8 cellular contexts compared by ENCODE assay signal in the genomic region with DNA sequence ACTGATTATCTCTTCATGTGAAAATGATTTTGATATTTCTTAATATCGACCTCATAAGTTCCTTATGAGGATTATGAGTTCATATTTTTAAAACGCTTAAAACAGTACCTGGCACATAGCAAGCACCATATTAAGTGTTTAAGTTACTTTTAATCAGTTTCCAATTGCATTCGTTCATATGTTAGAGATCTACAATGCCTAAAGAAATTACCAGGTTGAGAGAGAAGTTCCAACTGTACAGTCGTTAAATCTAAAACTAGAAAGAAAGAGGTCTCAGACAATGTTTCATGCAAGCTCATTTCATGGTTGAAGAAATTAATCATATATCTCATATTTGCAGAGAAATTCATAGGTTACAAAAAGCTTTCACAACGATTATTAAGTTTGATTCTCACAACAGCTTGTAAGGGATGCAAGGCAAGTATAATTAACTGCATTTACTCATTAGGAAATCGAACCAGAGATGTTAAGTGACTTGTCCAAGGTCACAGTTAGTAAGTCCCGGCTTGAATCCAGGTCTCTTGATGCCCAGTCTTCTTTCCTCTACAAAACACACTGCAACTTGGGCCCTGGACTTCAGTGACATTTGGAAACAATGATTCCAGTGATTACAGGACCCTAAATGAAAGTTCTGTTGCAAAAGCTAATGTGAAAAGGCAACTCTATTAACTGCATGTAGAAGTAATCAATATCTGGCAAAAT. TPM values are rescaled to one million over a fixed set of nuclear protein-coding genes. Genes with fewer than 3 reads are reported as not detected.
DNase-seq lines count a peak whose midpoint lies in the region; ATAC-seq and TF ChIP-seq lines count a peak whose summit lies in the region.

No MANE protein-coding gene starts in this region.

- peak overlapping the region; percentile 92 for H3K4me3 ChIP-seq in GM23248
- H3K4me3 ChIP-seq in SK-N-MC: peak overlapping the region; percentile 90
- peak overlapping the region; percentile 80 for H3K4me3 ChIP-seq in fibroblast of mammary gland (ENCODE audit: control insufficient read depth, low read depth, low read length)
- peak overlapping the region; percentile 94 for H3K4me3 ChIP-seq in skeletal muscle satellite cell (ENCODE audit: low read length)

- no peak for ATAC-seq in GM19463 (IDR thresholded peaks at IDR 0.05; ENCODE audit: unreplicated experiment)

- no peak for TF ChIP-seq CTCF in fibroblast of mammary gland (conservative IDR thresholded peaks at IDR 0.05; ENCODE audit: control insufficient read depth, insufficient read depth, low read depth, low read length)

- H3K27ac ChIP-seq in GM23248: no peak overlapping the region
- H3K27ac ChIP-seq in SK-N-MC: no peak overlapping the region

- no peaks in the 10 kb centered on the region; the same call in 1 of the 2 replicates for H3K27me3 ChIP-seq in GM23248 (replicated peaks; ENCODE audit: insufficient read depth)
- H3K27me3 ChIP-seq in skeletal muscle satellite cell (ENCODE audit: control insufficient read depth, insufficient read depth, low read length): no peaks in the 10 kb centered on the region

- H3F3A ChIP-seq in GM23248 (ENCODE audit: insufficient read depth): peaks cover 17% of the 10 kb centered on the region

- in situ Hi-C loops in GM23248 (cut with MboI): no loop called here

- 69 to 70% methylated on average over 7 of the region's 7 CpGs for WGBS in GM23248 (ENCODE audit: low coverage in 1 of 2, low lambda C conversion rate in 2 of 2, missing lambda C conversion rate in 2 of 2), 2 experiments

- H3K9me3 ChIP-seq in GM23248 (ENCODE audit: low read depth) (no peaks in the 10 kb centered on the region), SK-N-MC (ENCODE audit: low read depth, low read length) (no peaks in the 10 kb centered on the region), skeletal muscle satellite cell (replicated peaks; ENCODE audit: low read length) (no peaks in the 10 kb centered on the region)

- H3K4me1 ChIP-seq in GM23248 (ENCODE audit: insufficient read depth) (peaks cover 16% of the 10 kb centered on the region), skeletal muscle satellite cell (ENCODE audit: control insufficient read depth, insufficient read depth, low read length) (peaks cover 27% of the 10 kb centered on the region)

- H3K4me2 ChIP-seq in GM23248 (ENCODE audit: unreplicated experiment) (peak overlapping the region; percentile 86), skeletal muscle satellite cell (ENCODE audit: low read length) (peak overlapping the region; percentile 93)

- H3K36me3 ChIP-seq in GM23248 (ENCODE audit: low read depth) (no peaks in the 10 kb centered on the region), SK-N-MC (ENCODE audit: insufficient read depth, low read length) (no peaks in the 10 kb centered on the region), skeletal muscle satellite cell (ENCODE audit: insufficient read depth, low read length) (no peaks in the 10 kb centered on the region)

- DNase-seq in GM23248: no peak
- DNase-seq in SK-N-MC (ENCODE audit: low read depth, low spot score): no peak
- DNase-seq in fibroblast of mammary gland (ENCODE audit: low read depth): no peak
- DNase-seq in stimulated activated CD4-positive, alpha-beta T cell treated with anti-CD3 and anti-CD28 coated beads, Interleukin-15, amount 100 ng/mL, for 24 hours: no peak
- DNase-seq in AG20443 (ENCODE audit: low spot score): no peak
- DNase-seq in HUDEP-2 (lab: John Stamatoyannopoulos, UW; ENCODE audit: unreplicated experiment in 76 of 76): no peak

- no peaks in the 10 kb centered on the region for H3K9me2 ChIP-seq in GM23248 (ENCODE audit: insufficient read depth)

- H4K20me1 ChIP-seq in GM23248 (ENCODE audit: insufficient read depth): no peaks in the 10 kb centered on the region

- peak overlapping the region; percentile 85 for H3K9ac ChIP-seq in GM23248
- no peak overlapping the region for H3K9ac ChIP-seq in SK-N-MC (ENCODE audit: insufficient read length)
- peak overlapping the region; percentile 91 for H3K9ac ChIP-seq in skeletal muscle satellite cell (ENCODE audit: low read depth, low read length)

- H3K79me2 ChIP-seq in GM23248 (ENCODE audit: insufficient read depth): peaks cover 44% of the 10 kb centered on the region

- peak overlapping the region; percentile 85; the same call in 1 of the 2 replicates for H2AFZ ChIP-seq in GM23248

RNA-seq across cellular contexts. Expression of gene MYO5A, which starts 1.3 kb away (rescaled TPM):
- 30.6 and 33.3 TPM in 2 replicates for total RNA-seq in GM23248 (2014; rRNA removed; shearing (Covaris generic))
- polyA plus RNA-seq in GM23248 (2016; fragmentation: Nextera tagmentation; extraction: Ambion mirVana): 12.1 and 14.0 TPM in 2 replicates
- total RNA-seq in skeletal muscle satellite cell (2012; rRNA removed): 40.4 and 47.9 TPM in 2 replicates

RNA-seq across cellular contexts. Expression of gene ARPP19, which starts 41.5 kb away (rescaled TPM):
- 89.1 and 122 TPM in 2 replicates for total RNA-seq in GM23248 (2014; rRNA removed; shearing (Covaris generic))
- 68.9 and 70.0 TPM in 2 replicates for polyA plus RNA-seq in GM23248 (2016; fragmentation: Nextera tagmentation; extraction: Ambion mirVana)
- 104 and 110 TPM in 2 replicates for total RNA-seq in skeletal muscle satellite cell (2012; rRNA removed)
